1 cellular context compared by ENCODE assay signal in the genomic region with DNA sequence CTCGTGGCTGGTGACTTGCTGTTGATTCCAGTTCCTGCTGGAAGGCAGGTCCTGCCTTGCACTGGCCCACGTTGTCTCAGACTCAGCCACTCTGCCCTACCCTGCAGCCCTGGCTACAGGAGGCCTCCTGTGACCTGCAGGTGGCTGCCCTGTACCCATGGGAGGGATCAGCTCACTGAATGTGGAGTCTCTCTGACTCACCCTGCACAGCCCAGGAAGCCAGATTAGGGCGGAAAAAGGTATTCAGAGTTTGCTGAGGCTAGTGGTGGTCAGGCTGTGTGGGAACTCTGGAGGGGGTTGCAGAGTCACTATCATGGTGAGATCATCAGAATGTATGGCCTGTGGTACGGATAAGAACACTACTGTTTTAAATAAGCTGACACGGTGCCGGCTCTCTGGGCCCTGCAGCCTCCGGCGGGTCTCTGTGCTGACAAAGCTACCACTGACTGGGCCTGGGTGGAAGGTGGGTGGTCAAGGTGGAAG.
TF ChIP-seq lines count a peak whose summit lies in the region.

No MANE protein-coding gene starts in this region.

TF ChIP-seq in A549, 52 proteins besides CTCF, POLR2A, EP300 and RAD21 (continued from another document):
- TF ChIP-seq, protein P1, sequence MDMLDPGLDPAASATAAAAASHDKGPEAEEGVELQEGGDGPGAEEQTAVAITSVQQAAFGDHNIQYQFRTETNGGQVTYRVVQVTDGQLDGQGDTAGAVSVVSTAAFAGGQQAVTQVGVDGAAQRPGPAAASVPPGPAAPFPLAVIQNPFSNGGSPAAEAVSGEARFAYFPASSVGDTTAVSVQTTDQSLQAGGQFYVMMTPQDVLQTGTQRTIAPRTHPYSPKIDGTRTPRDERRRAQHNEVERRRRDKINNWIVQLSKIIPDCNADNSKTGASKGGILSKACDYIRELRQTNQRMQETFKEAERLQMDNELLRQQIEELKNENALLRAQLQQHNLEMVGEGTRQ (IDR thresholded peaks at IDR 0.05), result no peak
- no peak for TF ChIP-seq CBX8 (IDR thresholded peaks at IDR 0.05)
- TF ChIP-seq POLR2AphosphoS2 (conservative IDR thresholded peaks at IDR 0.05; ENCODE audit: low read length), result no peak
- no peak for TF ChIP-seq FOXS1 (CRISPR knock-in tag; IDR thresholded peaks at IDR 0.05)
- TF ChIP-seq, protein P2, sequence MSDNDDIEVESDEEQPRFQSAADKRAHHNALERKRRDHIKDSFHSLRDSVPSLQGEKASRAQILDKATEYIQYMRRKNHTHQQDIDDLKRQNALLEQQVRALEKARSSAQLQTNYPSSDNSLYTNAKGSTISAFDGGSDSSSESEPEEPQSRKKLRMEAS (IDR thresholded peaks at IDR 0.05), result peak; percentile 77; the same call in 1 of the 2 replicates
- TF ChIP-seq CEBPB (IDR thresholded peaks at IDR 0.05), result no peak
- no peak for TF ChIP-seq ZSCAN20 (CRISPR knock-in tag; IDR thresholded peaks at IDR 0.05)
- TF ChIP-seq HOXB13 (CRISPR knock-in tag; IDR thresholded peaks at IDR 0.05; ENCODE audit: low read depth), result no peak
- TF ChIP-seq, protein P3, sequence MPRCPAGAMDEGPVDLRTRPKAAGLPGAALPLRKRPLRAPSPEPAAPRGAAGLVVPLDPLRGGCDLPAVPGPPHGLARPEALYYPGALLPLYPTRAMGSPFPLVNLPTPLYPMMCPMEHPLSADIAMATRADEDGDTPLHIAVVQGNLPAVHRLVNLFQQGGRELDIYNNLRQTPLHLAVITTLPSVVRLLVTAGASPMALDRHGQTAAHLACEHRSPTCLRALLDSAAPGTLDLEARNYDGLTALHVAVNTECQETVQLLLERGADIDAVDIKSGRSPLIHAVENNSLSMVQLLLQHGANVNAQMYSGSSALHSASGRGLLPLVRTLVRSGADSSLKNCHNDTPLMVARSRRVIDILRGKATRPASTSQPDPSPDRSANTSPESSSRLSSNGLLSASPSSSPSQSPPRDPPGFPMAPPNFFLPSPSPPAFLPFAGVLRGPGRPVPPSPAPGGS (IDR thresholded peaks at IDR 0.05), result no peak
- TF ChIP-seq KDM1A (IDR thresholded peaks at IDR 0.05; ENCODE audit: low read depth), result no peak
- TF ChIP-seq, protein P4, sequence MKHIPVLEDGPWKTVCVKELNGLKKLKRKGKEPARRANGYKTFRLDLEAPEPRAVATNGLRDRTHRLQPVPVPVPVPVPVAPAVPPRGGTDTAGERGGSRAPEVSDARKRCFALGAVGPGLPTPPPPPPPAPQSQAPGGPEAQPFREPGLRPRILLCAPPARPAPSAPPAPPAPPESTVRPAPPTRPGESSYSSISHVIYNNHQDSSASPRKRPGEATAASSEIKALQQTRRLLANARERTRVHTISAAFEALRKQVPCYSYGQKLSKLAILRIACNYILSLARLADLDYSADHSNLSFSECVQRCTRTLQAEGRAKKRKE (CRISPR knock-in tag; IDR thresholded peaks at IDR 0.05; ENCODE audit: low read depth), result no peak
- TF ChIP-seq GATA3 (IDR thresholded peaks at IDR 0.05; ENCODE audit: borderline replicate concordance), result peak; percentile 30; the same call in 1 of the 2 replicates
- no peak for TF ChIP-seq CBX2 (IDR thresholded peaks at IDR 0.05; ENCODE audit: borderline replicate concordance, low read depth)
- TF ChIP-seq MAFK (IDR thresholded peaks at IDR 0.05; ENCODE audit: partially characterized antibody), result peak; percentile 58
- TF ChIP-seq TP53 (CRISPR knock-in tag; IDR thresholded peaks at IDR 0.05), result no peak
TF ChIP-seq in A549: peak in this region for 9.
